ENCODE assay signal across 27 cellular contexts in the genomic region with DNA sequence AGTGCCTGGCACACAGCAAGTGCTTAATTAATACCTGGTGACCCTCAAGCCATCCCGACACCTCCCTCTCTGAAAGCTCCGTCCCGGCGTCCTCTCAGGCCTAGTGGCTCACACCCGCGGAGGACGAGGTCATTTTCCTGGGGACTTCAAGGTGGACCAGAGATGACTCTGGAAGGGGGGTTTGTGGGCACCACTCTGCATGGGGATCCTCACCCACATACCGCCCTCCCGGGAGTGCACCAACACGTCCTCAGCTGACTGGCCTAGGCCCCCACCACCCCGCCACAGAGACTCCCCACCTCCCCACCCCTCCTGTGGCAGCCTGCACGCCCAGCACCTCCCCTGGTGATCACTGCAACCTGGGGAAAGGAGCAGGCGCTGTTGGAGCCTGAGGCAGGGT.
"Had no signal": no experiment of that assay in that cellular context is flagged by ENCODE, and none has a peak within 500 bp of the region (broad histone marks: within the 10 kb centered on the region; RNA-seq: fewer than 3 reads in every experiment).

No MANE protein-coding gene starts in this region.

- H3K9me3 Mint-ChIP-seq: activated B cell treated with CpG ODN at 0.5 μM for 24 hours; activated T-helper 17 cell treated with anti-CD3 and anti-CD28 coated beads, Interleukin-2, amount 50 U/mL, for 72 hours; central memory CD8-positive, alpha-beta T cell; natural killer cell treated with Interleukin-12 subunit alpha and Interleukin-12 subunit beta and Interleukin-15 and Interleukin-18, amount 100 ng/mL, for 72 hours; T-cell; T-helper 2 cell treated with Interferon-gamma antibody and Interleukin-4, amounts not matched to agents 5 μg/mL and 100 μg/mL, for 36 hours had no signal

- DNase-seq: activated B cell treated with CpG ODN at 0.5 μM for 24 hours; activated CD4-positive, alpha-beta T cell treated with anti-CD3 and anti-CD28 coated beads, Interleukin-2, amount 50 U/mL, for 4 hours; activated gamma-delta T cell treated with Interleukin-2 at 50 U/mL for 16 hours; activated naive CD4-positive, alpha-beta T cell treated with anti-CD3 and anti-CD28 coated beads, Interleukin-2, amount 50 U/mL, for 16 hours; activated T-cell treated with anti-CD3 and anti-CD28 coated beads, Interleukin-2, amount 50 U/mL, for 1 hour; amniotic stem cell; dermis blood vessel endothelial cell; effector CD8-positive, alpha-beta T cell; esophagus squamous epithelium; foreskin melanocyte; left ventricle myocardium inferior; mucosa of descending colon; psoas muscle; stimulated activated CD4-positive, alpha-beta T cell treated with anti-CD3 and anti-CD28 coated beads, Interleukin-15, amount 100 ng/mL, for 24 hours; stimulated activated CD4-positive, alpha-beta T cell treated with anti-CD3 and anti-CD28 coated beads, Interleukin-2, amount 100 ng/mL, for 24 hours; stimulated activated naive B cell treated with anti-CD40 and anti-IgM and Interleukin-4, amounts not matched to agents 10 μg/mL and 1 μg/mL and 100 μg/mL, for 72 hours; stomach had no signal

- H3K4me3 Mint-ChIP-seq: natural killer cell treated with Interleukin-12 subunit alpha and Interleukin-12 subunit beta and Interleukin-15 and Interleukin-18, amount 100 ng/mL, for 72 hours; T-helper 2 cell treated with Interferon-gamma antibody and Interleukin-4, amounts not matched to agents 5 μg/mL and 100 μg/mL, for 36 hours had no signal

- ATAC-seq: activated T-helper 17 cell treated with anti-CD3 and anti-CD28 coated beads, Interleukin-2, amount 50 U/mL, for 72 hours; mucosa of descending colon; natural killer cell treated with Interleukin-12 subunit alpha and Interleukin-12 subunit beta and Interleukin-15 and Interleukin-18, amount 100 ng/mL, for 72 hours; psoas muscle; stimulated activated naive B cell treated with anti-CD40 and anti-IgM and Interleukin-4, amounts not matched to agents 10 μg/mL and 1 μg/mL and 100 μg/mL, for 72 hours; T-cell had no signal

- H3K27me3 Mint-ChIP-seq: activated T-helper 17 cell treated with anti-CD3 and anti-CD28 coated beads, Interleukin-2, amount 50 U/mL, for 72 hours had no signal

- H3K27me3 ChIP-seq: right atrium auricular region had no signal

- H3K36me3 Mint-ChIP-seq: natural killer cell treated with Interleukin-12 subunit alpha and Interleukin-12 subunit beta and Interleukin-15 and Interleukin-18, amount 100 ng/mL, for 72 hours; stimulated activated naive B cell treated with anti-CD40 and anti-IgM and Interleukin-4, amounts not matched to agents 10 μg/mL and 1 μg/mL and 100 μg/mL, for 72 hours; T-cell had no signal

- H3K27ac ChIP-seq: epithelial cell of prostate, esophagus squamous epithelium, left ventricle myocardium inferior, parathyroid adenoma, psoas muscle, right atrium auricular region, stomach, suprapubic skin had no signal

- H3K4me3 ChIP-seq: esophagus squamous epithelium, lung, mucosa of descending colon, psoas muscle, right atrium auricular region had no signal

- H3K27ac Mint-ChIP-seq: activated B cell treated with CpG ODN at 0.5 μM for 24 hours; activated T-helper 17 cell treated with anti-CD3 and anti-CD28 coated beads, Interleukin-2, amount 50 U/mL, for 72 hours; natural killer cell treated with Interleukin-12 subunit alpha and Interleukin-12 subunit beta and Interleukin-15 and Interleukin-18, amount 100 ng/mL, for 72 hours; stimulated activated naive B cell treated with anti-CD40 and anti-IgM and Interleukin-4, amounts not matched to agents 10 μg/mL and 1 μg/mL and 100 μg/mL, for 72 hours; T-helper 2 cell treated with Interferon-gamma antibody and Interleukin-4, amounts not matched to agents 5 μg/mL and 100 μg/mL, for 36 hours had no signal

- H3K4me1 Mint-ChIP-seq: central memory CD8-positive, alpha-beta T cell had no signal
